22 cellular contexts compared by ENCODE assay signal in genomic region chr12:111209779-111210178, GRCh38.
DNase-seq lines count a peak whose midpoint lies in the region; ATAC-seq and TF ChIP-seq lines count a peak whose summit lies in the region.
"Had no signal": no experiment of that assay in that cellular context is flagged by ENCODE, and none has a peak within 500 bp of the region (broad histone marks: within the 10 kb centered on the region; RNA-seq: fewer than 3 reads in every experiment).

No MANE protein-coding gene starts in this region.

- H3K9me3 ChIP-seq in BE2C, result no peaks in the 10 kb centered on the region
- H3K9me3 ChIP-seq in stomach, result no peaks in the 10 kb centered on the region
- H3K9me3 ChIP-seq in psoas muscle, result no peaks in the 10 kb centered on the region
- H3K9me3 ChIP-seq: A549 had no signal

- H3K27me3 ChIP-seq in BE2C (no peaks in the 10 kb centered on the region), stomach (peaks cover 0 to 58% (median 0%) of the 10 kb centered on the region in 3 donors), psoas muscle (ENCODE audit: insufficient read depth in 3 of 3, low read length in 2 of 3) (peaks cover 0 to 48% (median 2%) of the 10 kb centered on the region in 3 donors)

- intact Hi-C loops in stomach (cut with DNase I; ENCODE audit: low total_unique reads) (no loop called here), psoas muscle (cut with DNase I) (no loop called here)

- DNase-seq in BE2C (peak; percentile 80), NCI-H1105 treated with DMSO at 0.1 percent for 48 hours (lab: John Stamatoyannopoulos, UW) (peak; percentile 64), SK-N-DZ (ENCODE audit: low spot score) (peak; percentile 39), stomach (no peak), psoas muscle (no peak), GF-D8 (lab: John Stamatoyannopoulos, UW) (no peak)
- no peak for DNase-seq in activated T-cell treated with anti-CD3 and anti-CD28 coated beads, Interleukin-2, amount 50 U/mL, for 4 hours
- DNase-seq: 8988T; ACHN; AML-193; C1 segment of cervical spinal cord; Calu3; CD4-positive, alpha-beta memory T cell; COR-L47; DMS79; EL; GDM1; H9 had no signal

- TF ChIP-seq EP300 in stomach (IDR thresholded peaks at IDR 0.05), result no peak

- peaks cover 7% of the 10 kb centered on the region for H3K27me3 Mint-ChIP-seq in brain
- H3K27me3 Mint-ChIP-seq in activated T-cell treated with anti-CD3 and anti-CD28 coated beads, Interleukin-2, amount 50 U/mL, for 4 hours (ENCODE audit: low read depth), result peaks cover 21% of the 10 kb centered on the region

- no peaks in the 10 kb centered on the region for H3K9me3 Mint-ChIP-seq in brain
- no peaks in the 10 kb centered on the region for H3K9me3 Mint-ChIP-seq in activated T-cell treated with anti-CD3 and anti-CD28 coated beads, Interleukin-2, amount 50 U/mL, for 4 hours
- H3K9me3 Mint-ChIP-seq: CD4-positive, alpha-beta memory T cell; GM23338; H9 had no signal

- TF ChIP-seq CTCF in BE2C (IDR thresholded peaks at IDR 0.05; ENCODE audit: low read depth, low read length), result no peak
- no peak for TF ChIP-seq CTCF in brain (conservative IDR thresholded peaks at IDR 0.05)
- TF ChIP-seq CTCF in stomach (IDR thresholded peaks at IDR 0.05), result no peak
- TF ChIP-seq CTCF in psoas muscle (IDR thresholded peaks at IDR 0.05), result no peak

- H3K4me1 ChIP-seq in BE2C, result peaks cover 25% of the 10 kb centered on the region
- H3K4me1 ChIP-seq in stomach, result no peaks in the 10 kb centered on the region
- no peaks in the 10 kb centered on the region for H3K4me1 ChIP-seq in psoas muscle
- H3K4me1 ChIP-seq: A549 had no signal

- no peaks in the 10 kb centered on the region for H3K36me3 Mint-ChIP-seq in brain
- no peaks in the 10 kb centered on the region for H3K36me3 Mint-ChIP-seq in activated T-cell treated with anti-CD3 and anti-CD28 coated beads, Interleukin-2, amount 50 U/mL, for 4 hours (ENCODE audit: insufficient read depth)
- H3K36me3 Mint-ChIP-seq: CD4-positive, alpha-beta memory T cell had no signal

- peaks cover 57% of the 10 kb centered on the region for H3K4me1 Mint-ChIP-seq in brain
- H3K4me1 Mint-ChIP-seq in activated T-cell treated with anti-CD3 and anti-CD28 coated beads, Interleukin-2, amount 50 U/mL, for 4 hours (ENCODE audit: low read depth), result no peaks in the 10 kb centered on the region
- H3K4me1 Mint-ChIP-seq: CD4-positive, alpha-beta memory T cell had no signal

- H3K36me3 ChIP-seq in BE2C (no peaks in the 10 kb centered on the region), stomach (no peaks in the 10 kb centered on the region), psoas muscle (ENCODE audit: insufficient read depth in 1 of 2, low read depth in 1 of 2) (no peaks in the 10 kb centered on the region)

- H3K27ac ChIP-seq in stomach, result no peak overlapping the region
- no peak overlapping the region for H3K27ac ChIP-seq in psoas muscle
- H3K27ac ChIP-seq: A549 had no signal

- no peak overlapping the region; the same call in 1 of the 2 replicates for H3K4me3 ChIP-seq in BE2C (ENCODE audit: low read depth, low read length)
- H3K4me3 ChIP-seq in stomach, result no peak overlapping the region
- no peak overlapping the region for H3K4me3 ChIP-seq in psoas muscle
- H3K4me3 ChIP-seq: A549, GM23338 had no signal

- TF ChIP-seq POLR2A in stomach (IDR thresholded peaks at IDR 0.05), result no peak

- 61 to 90% (median 83%) methylated on average over 7 of the region's 7 CpGs for WGBS in stomach, 5 donors
- 69 to 72% (median 71%) methylated on average over 7 of the region's 7 CpGs for WGBS in psoas muscle, 3 donors

- no peak for ATAC-seq in psoas muscle
- no peak for ATAC-seq in activated T-cell treated with anti-CD3 and anti-CD28 coated beads, Interleukin-2, amount 50 U/mL, for 4 hours
- ATAC-seq: A549, GM23338, HCT116 had no signal

- H3K27ac Mint-ChIP-seq in brain, result peak overlapping the region in 4 of 5 experiments; percentile 61 to 94 (median 88)
- H3K27ac Mint-ChIP-seq: CD4-positive, alpha-beta memory T cell; GM23338; H9 had no signal

- peak overlapping the region in 2 of 5 experiments; percentile 25 to 73 for H3K4me3 Mint-ChIP-seq in brain
- H3K4me3 Mint-ChIP-seq in activated T-cell treated with anti-CD3 and anti-CD28 coated beads, Interleukin-2, amount 50 U/mL, for 4 hours, result no peak overlapping the region
- H3K4me3 Mint-ChIP-seq: CD4-positive, alpha-beta memory T cell; GM23338; H9 had no signal

Comparison
In these comparisons a context has a peak if more than half of its experiments do, and no peak if none do; other contexts are left out.
1. DNase-seq: peak in BE2C (single experiment), NCI-H1105 treated with DMSO at 0.1 percent for 48 hours (single experiment) and SK-N-DZ (single experiment); none in stomach (single experiment), psoas muscle (0 of 2), activated T-cell treated with anti-CD3 and anti-CD28 coated beads, Interleukin-2, amount 50 U/mL, for 4 hours (single experiment) and GF-D8 (single experiment).